16 cellular contexts compared by ENCODE assay signal in the genomic region with DNA sequence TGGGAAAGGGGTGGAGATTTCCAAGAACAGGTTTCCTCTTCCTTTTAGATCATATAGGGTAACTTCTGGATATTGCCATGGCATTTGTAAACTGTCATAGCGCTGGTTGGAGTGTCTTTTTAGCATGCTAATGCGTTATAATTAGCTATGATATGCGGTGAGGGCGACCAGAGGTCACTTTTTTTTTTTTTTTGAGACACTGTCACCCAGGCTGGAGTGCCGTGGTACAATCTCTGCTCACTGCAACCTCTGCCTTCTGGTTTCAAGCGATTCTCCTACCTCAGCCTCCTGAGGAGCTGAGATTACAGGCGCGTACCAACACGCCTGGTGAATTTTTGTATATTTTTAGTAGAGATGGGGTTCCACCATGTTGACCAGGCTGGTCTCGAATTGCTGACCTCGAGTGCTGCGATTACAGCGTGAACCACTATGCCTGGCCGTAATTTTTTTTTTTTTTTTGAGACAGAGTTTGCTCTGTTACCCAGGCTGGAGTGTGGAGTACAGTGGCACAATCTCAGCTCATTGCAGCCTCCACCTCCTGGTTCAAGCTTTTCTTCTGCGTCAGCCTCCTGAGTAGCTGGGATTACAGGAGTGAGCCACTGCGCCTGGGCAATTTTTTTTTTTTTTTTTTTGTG. TPM values are rescaled to one million over a fixed set of nuclear protein-coding genes. Genes with fewer than 3 reads are reported as not detected.
DNase-seq lines count a peak whose midpoint lies in the region; ATAC-seq and TF ChIP-seq lines count a peak whose summit lies in the region.
"Had no signal": no experiment of that assay in that cellular context is flagged by ENCODE, and none has a peak within 500 bp of the region (broad histone marks: within the 10 kb centered on the region; RNA-seq: fewer than 3 reads in every experiment).

No MANE protein-coding gene starts in this region.

- H3K9me3 ChIP-seq in heart left ventricle, result no peaks in the 10 kb centered on the region
- H3K9me3 ChIP-seq in right cardiac atrium (ENCODE audit: control insufficient read depth, low read length), result no peaks in the 10 kb centered on the region
- H3K9me3 ChIP-seq in skeletal muscle tissue (ENCODE audit: control insufficient read depth in 3 of 3, low read length in 3 of 3), result no peaks in the 10 kb centered on the region
- H3K9me3 ChIP-seq in transverse colon, result no peaks in the 10 kb centered on the region
- H3K9me3 ChIP-seq: BE2C had no signal

- in situ Hi-C loops in transverse colon (cut with MboI; ENCODE audit: low pct_ligation_motif_present in 1 of 4, low pct_unique_long_range_greater_than_20kb in 1 of 4, low sequenced_read_pairs in 3 of 4), result no loop called here

- H3K4me3 ChIP-seq in heart left ventricle (peak overlapping the region in 2 of 12 donors; percentile 2 to 10), right cardiac atrium (ENCODE audit: low read length) (no peak overlapping the region), skeletal muscle tissue (ENCODE audit: low read length in 3 of 3) (peak overlapping the region in 1 of 3 donors; percentile 27), transverse colon (no peak overlapping the region)
- H3K4me3 ChIP-seq: GM23338 had no signal

- H3K9ac ChIP-seq in skeletal muscle tissue (ENCODE audit: low read depth in 1 of 3, low read length in 3 of 3), result peak overlapping the region; percentile 53 to 74 (median 57)

- H3K4me1 ChIP-seq in heart left ventricle (peaks cover 0 to 15% (median 0%) of the 10 kb centered on the region in 12 donors), right cardiac atrium (ENCODE audit: control insufficient read depth, insufficient read depth, low read length) (no peaks in the 10 kb centered on the region), skeletal muscle tissue (ENCODE audit: control insufficient read depth in 3 of 3, insufficient read depth in 3 of 3, low read length in 3 of 3) (peaks cover 2 to 5% (median 3%) of the 10 kb centered on the region in 3 donors), transverse colon (no peaks in the 10 kb centered on the region)
- H3K4me1 ChIP-seq: BE2C had no signal

- POLR2A ChIA-PET in HEK293T (lab: Yijun Ruan, JAX), result interaction anchor here (0.6 kb wide), 1 partner anchor 17 kb away, joined by 3 read pairs; no protein-coding TSS in a partner anchor

- no peaks in the 10 kb centered on the region for H3K36me3 ChIP-seq in heart left ventricle
- no peaks in the 10 kb centered on the region for H3K36me3 ChIP-seq in skeletal muscle tissue (ENCODE audit: control insufficient read depth in 3 of 3, insufficient read depth in 3 of 3, low read length in 3 of 3)
- H3K36me3 ChIP-seq in transverse colon, result no peaks in the 10 kb centered on the region
- H3K36me3 ChIP-seq: BE2C had no signal

- H3K27me3 ChIP-seq in heart left ventricle (no peaks in the 10 kb centered on the region), right cardiac atrium (ENCODE audit: control insufficient read depth, insufficient read depth) (no peaks in the 10 kb centered on the region), skeletal muscle tissue (ENCODE audit: control insufficient read depth in 3 of 3, insufficient read depth in 3 of 3, low read length in 3 of 3) (no peaks in the 10 kb centered on the region), transverse colon (no peaks in the 10 kb centered on the region)
- H3K27me3 ChIP-seq: BE2C had no signal

- ATAC-seq in heart left ventricle (peak; percentile 76 to 94 (median 86)), right cardiac atrium (peak; percentile 33 to 54), HG03045 (IDR thresholded peaks at IDR 0.05; ENCODE audit: unreplicated experiment) (no peak)
- ATAC-seq: GM23338, HCT116 had no signal

- H3K27ac ChIP-seq in heart left ventricle, result peak overlapping the region in 11 of 12 donors; percentile 47 to 88 (median 75)
- H3K27ac ChIP-seq in right cardiac atrium (ENCODE audit: low read length), result peak overlapping the region; percentile 19
- peak overlapping the region; percentile 82 for H3K27ac ChIP-seq in skeletal muscle tissue (ENCODE audit: low read depth, low read length)
- H3K27ac ChIP-seq in transverse colon, result no peak overlapping the region

- intact Hi-C loops in heart left ventricle (cut with DNase I), result loop anchor here in 1 of 10 donors (5.0 kb wide), 1 partner anchor 33 kb away; the partner anchor contains the start of gene KLHDC8B
- intact Hi-C loops in right cardiac atrium (cut with DNase I), result no loop called here
- intact Hi-C loops in transverse colon (cut with DNase I; ENCODE audit: low total_unique reads), result no loop called here

- TF ChIP-seq POLR2A in heart left ventricle (IDR thresholded peaks at IDR 0.05), result no peak
- TF ChIP-seq POLR2A in transverse colon (IDR thresholded peaks at IDR 0.05), result no peak

- DNase-seq in HEK293T (ENCODE audit: extremely low spot score) (no peak), heart left ventricle (peak in 1 of 5 donors; percentile 21), right cardiac atrium (no peak), transverse colon (no peak), H4 (ENCODE audit: low spot score) (no peak)
- DNase-seq: ACHN; BE2C; C1 segment of cervical spinal cord; CD4-positive, CD25-positive, alpha-beta regulatory T cell; CD8-positive, alpha-beta memory T cell; COR-L47 had no signal

- TF ChIP-seq EP300 in transverse colon (IDR thresholded peaks at IDR 0.05; ENCODE audit: low read depth), result no peak

- WGBS in heart left ventricle, 4 donors, result 61 to 67% (median 65%) methylated on average over 16 of the region's 16 CpGs
- 72% methylated on average over 16 of the region's 16 CpGs for WGBS in right cardiac atrium
- 81 to 87% methylated on average over 8 to 16 of the region's 16 CpGs for WGBS in transverse colon (ENCODE audit: low coverage in 1 of 2), 2 donors

- TF ChIP-seq CTCF in heart left ventricle (IDR thresholded peaks at IDR 0.05) (no peak), transverse colon (IDR thresholded peaks at IDR 0.05) (no peak)

- CTCF ChIA-PET in HEK293T (lab: Yijun Ruan, JAX), result interaction anchor here (0.6 to 0.7 kb wide), 2 partner anchors 14 to 31 kb away, joined by 3 to 4 read pairs; no protein-coding TSS in a partner anchor

TF ChIP-seq in HEK293T, 16 proteins besides CTCF, POLR2A, EP300 and RAD21:
- TF ChIP-seq SUZ12 (IDR thresholded peaks at IDR 0.05) (no peak), ZNF384 (IDR thresholded peaks at IDR 0.05) (0 out of 2 replicates have a peak, but pooled peaks have one; percentile 7)

RNA-seq across cellular contexts. Expression of gene KLHDC8B, which starts 33.9 kb away (rescaled TPM):
- total RNA-seq in heart left ventricle (100 to 1,000 TPM in 7 of 9 donors, 10 to 100 TPM in 2; 96.9 to 138 (median 112) TPM), right cardiac atrium (10 to 100 TPM; 54.7 to 74.6 (median 60.3) TPM), skeletal muscle tissue (83.5 TPM), transverse colon (10 to 100 TPM in 2 of 4 donors, 1 to 10 TPM in 2; 4.5 to 23.5 (median 13.4) TPM)
- polyA plus RNA-seq in heart left ventricle (100 to 1,000 TPM in 1 of 2 donors, 10 to 100 TPM in 1; 66.3 to 134 TPM), right cardiac atrium (52.8 TPM)
- total RNA-seq in H4 (2014; rRNA removed; shearing (Covaris generic)), result 2.0 and 2.5 TPM in 2 replicates
- total RNA-seq: HT-29 had no signal

RNA-seq across cellular contexts. Expression of gene CCDC71, which starts 39.1 kb away (rescaled TPM):
- 10 to 100 TPM in 7 of 9 donors, 1 to 10 TPM in 2; 9.7 to 24.0 (median 14.6) TPM for total RNA-seq in heart left ventricle
- 10 to 100 TPM in 1 of 2 donors, 1 to 10 TPM in 1; 9.8 to 17.7 TPM for polyA plus RNA-seq in heart left ventricle
- 10 to 100 TPM; 13.3 to 15.4 (median 14.4) TPM for total RNA-seq in right cardiac atrium
- polyA plus RNA-seq in right cardiac atrium, result 12.0 TPM
- 11.5 TPM for total RNA-seq in skeletal muscle tissue
- 10 to 100 TPM; 26.2 to 33.9 (median 31.3) TPM for total RNA-seq in transverse colon
- total RNA-seq in H4 (2014; rRNA removed; shearing (Covaris generic)), result 24.1 and 25.4 TPM in 2 replicates

Comparison
In these comparisons a context has a peak if more than half of its experiments do, and no peak if none do; other contexts are left out.
1. H3K27ac ChIP-seq: peak in heart left ventricle (11 of 12), right cardiac atrium (single experiment) and skeletal muscle tissue (single experiment); none in transverse colon (0 of 4).